8 cellular contexts compared by ENCODE assay signal in the genomic region with DNA sequence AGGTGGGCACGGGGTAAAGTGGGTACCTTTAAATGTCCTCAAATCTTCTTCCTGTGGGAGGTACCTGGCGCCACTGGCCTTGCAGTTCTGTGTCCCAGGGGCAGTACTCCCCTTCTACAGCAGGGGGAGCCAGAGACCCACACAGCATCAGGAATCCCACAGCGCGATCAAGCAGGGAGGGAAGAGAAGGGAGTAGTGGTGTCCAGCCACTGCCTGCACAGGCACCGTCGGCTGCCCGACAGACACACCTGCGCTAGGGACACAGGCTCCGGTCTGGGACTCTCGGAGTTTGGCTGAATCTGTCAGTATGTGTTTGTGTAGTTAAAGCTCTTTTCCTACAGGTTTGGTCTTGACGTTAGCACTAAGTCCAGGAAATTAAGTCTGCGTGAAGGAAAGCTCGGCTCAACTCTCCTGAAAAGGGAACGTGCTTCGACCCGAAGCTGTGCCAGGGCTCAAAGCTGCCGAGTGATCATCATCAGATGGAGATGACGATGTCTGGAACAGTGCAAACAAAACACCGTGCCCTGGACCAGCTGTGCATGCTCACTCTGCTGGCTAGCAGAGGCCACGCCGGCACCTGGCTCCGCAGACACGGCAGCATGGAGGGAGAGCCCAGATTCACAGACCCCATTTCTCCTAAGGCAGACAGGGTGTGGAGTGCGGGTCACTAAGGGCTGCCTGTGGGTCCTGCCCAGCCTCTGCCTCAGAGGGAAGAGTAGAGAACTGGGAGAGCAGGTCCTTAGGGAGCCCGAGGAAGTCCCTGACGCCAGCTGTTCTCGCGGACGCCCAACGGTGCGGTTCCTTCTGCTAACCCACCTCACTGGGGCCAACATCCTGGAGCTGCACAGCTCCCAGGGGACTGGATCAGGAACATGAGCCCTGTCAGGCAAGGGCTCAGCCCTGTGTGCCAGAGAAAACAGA. TPM values are rescaled to one million over a fixed set of nuclear protein-coding genes. Genes with fewer than 3 reads are reported as not detected.
DNase-seq lines count a peak whose midpoint lies in the region; ATAC-seq, FAIRE-seq and TF ChIP-seq lines count a peak whose summit lies in the region.

No MANE protein-coding gene starts in this region.

- intact Hi-C loops in left cardiac atrium (cut with DNase I) = loop anchor here (1.0 to 5.0 kb wide), 6 partner anchors 42 to 247 kb away; a partner anchor contains a TSS

- TF ChIP-seq CTCF in AG09319 (IDR thresholded peaks at IDR 0.05; ENCODE audit: low read depth, low read length) = peak; percentile 100
- TF ChIP-seq CTCF in NB4 (IDR thresholded peaks at IDR 0.05; ENCODE audit: low read depth, low read length) = peak; percentile 95

- no peak for TF ChIP-seq POLR2A in NB4 (IDR thresholded peaks at IDR 0.05; ENCODE audit: extremely low read depth, insufficient read length)

- peak overlapping the region; percentile 73 for H3K27ac ChIP-seq in angular gyrus (ENCODE audit: low read depth, low read length)

- DNase-seq in AG09319 (ENCODE audit: extremely low read depth, low read depth) (peak; percentile 47), NB4 (ENCODE audit: low read depth) (peak; percentile 73), T-helper 1 cell (peak; percentile 52 to 75 (median 70)), left cardiac atrium (peak; percentile 83), pulmonary artery endothelial cell (ENCODE audit: low read depth, low spot score) (peak; percentile 29), urothelium cell line (ENCODE audit: low spot score) (peak; percentile 79)

- no peak overlapping the region for H3K4me3 ChIP-seq in NB4 (ENCODE audit: low read depth, low read length)

- FAIRE-seq in urothelium cell line (lab: Jason Lieb, UNC) = peak; percentile 90

- peak; percentile 57 for ATAC-seq in GM19023 (IDR thresholded peaks at IDR 0.05; ENCODE audit: unreplicated experiment)
- peak; percentile 83 to 84 for ATAC-seq in left cardiac atrium

RNA-seq across cellular contexts. Expression of a gene that starts 56.0 kb away (rescaled TPM):
- total RNA-seq in left cardiac atrium (10 to 100 TPM; 14.1 to 15.4 TPM), pulmonary artery endothelial cell (48.3 and 65.7 TPM in 2 replicates)

Comparison
In these comparisons a context has a peak if more than half of its experiments do, and no peak if none do; other contexts are left out.
1. DNase-seq: peak in every context shown above with its lines; median percentile 83 in left cardiac atrium; 79 in urothelium cell line; 73 in NB4; 70 in T-helper 1 cell; 47 in AG09319; 29 in pulmonary artery endothelial cell.